1 cellular context compared by ENCODE assay signal in genomic region chr5:36422957-36423356, GRCh38.
TF ChIP-seq lines count a peak whose summit lies in the region.

No MANE protein-coding gene starts in this region.

TF ChIP-seq in K562, 482 proteins besides CTCF, POLR2A, EP300 and RAD21:
- no peak for TF ChIP-seq FOXA3 (CRISPR knock-in tag; conservative IDR thresholded peaks at IDR 0.05 in 1 of 2, IDR thresholded peaks at IDR 0.05 in 1 of 2)
- TF ChIP-seq ZEB2 (IDR thresholded peaks at IDR 0.05) = no peak
- 0 out of 2 replicates have a peak, but pooled peaks have one; percentile 5 for TF ChIP-seq ZFX (CRISPR knock-in tag; IDR thresholded peaks at IDR 0.05)
